18 cellular contexts compared by ENCODE assay signal in genomic region chr5:159971038-159971437, GRCh38. TPM values are rescaled to one million over a fixed set of nuclear protein-coding genes. Genes with fewer than 3 reads are reported as not detected.
DNase-seq lines count a peak whose midpoint lies in the region; ATAC-seq and TF ChIP-seq lines count a peak whose summit lies in the region.
"Had no signal": no experiment of that assay in that cellular context is flagged by ENCODE, and none has a peak within 500 bp of the region (broad histone marks: within the 10 kb centered on the region; RNA-seq: fewer than 3 reads in every experiment).

No MANE protein-coding gene starts in this region.

- intact Hi-C loops in esophagus muscularis mucosa (cut with DNase I), result no loop called here

- no peak for TF ChIP-seq CTCF in esophagus muscularis mucosa (IDR thresholded peaks at IDR 0.05)

- TF ChIP-seq EP300 in esophagus muscularis mucosa (IDR thresholded peaks at IDR 0.05), result no peak

- WGBS in esophagus muscularis mucosa, result 82% methylated on average over 4 of the region's 4 CpGs

- in situ Hi-C loops in ACHN (cut with HindIII; ENCODE audit: low pct_ligation_motif_present, low pct_unique_long_range_greater_than_20kb, low sequenced_read_pairs), result no loop called here

- peak; percentile 35 for DNase-seq in ACHN
- peak; percentile 75 for DNase-seq in ELR (ENCODE audit: low read depth)
- DNase-seq in amniotic epithelial cell (ENCODE audit: low read depth), result peak; percentile 54
- peak; percentile 50 for DNase-seq in hepatic stellate cell (ENCODE audit: low spot score)
- DNase-seq in esophagus muscularis mucosa (ENCODE audit: extremely low spot score), result no peak
- no peak for DNase-seq in SKM-1 (lab: John Stamatoyannopoulos, UW; ENCODE audit: unreplicated experiment)
- DNase-seq in cerebellar cortex (ENCODE audit: low spot score), result no peak
- DNase-seq: amygdala; heart right ventricle; NCI-H1048; NCI-H2107; occipital lobe; stimulated activated CD4-positive, alpha-beta T cell treated with anti-CD3 and anti-CD28 coated beads, Interleukin-2, amount 100 ng/mL, for 48 hours; substantia nigra had no signal

- TF ChIP-seq POLR2A in esophagus muscularis mucosa (IDR thresholded peaks at IDR 0.05; ENCODE audit: low read depth), result no peak

- ATAC-seq in GM19467 (IDR thresholded peaks at IDR 0.05; ENCODE audit: unreplicated experiment), result no peak
- ATAC-seq: heart right ventricle, K562 had no signal

- no peak overlapping the region for H3K4me3 ChIP-seq in esophagus muscularis mucosa
- H3K4me3 ChIP-seq: K562 had no signal

- H3K36me3 ChIP-seq in esophagus muscularis mucosa, result no peaks in the 10 kb centered on the region
- H3K36me3 ChIP-seq: heart right ventricle had no signal

- peaks cover 0 to 84% (median 6%) of the 10 kb centered on the region in 4 donors for H3K27me3 ChIP-seq in esophagus muscularis mucosa

- no peaks in the 10 kb centered on the region for H3K9me3 ChIP-seq in esophagus muscularis mucosa
- H3K9me3 ChIP-seq: heart right ventricle had no signal

- H3K4me1 ChIP-seq in esophagus muscularis mucosa, result peaks cover 3 to 14% (median 11%) of the 10 kb centered on the region in 4 donors

- no peak overlapping the region for H3K27ac ChIP-seq in esophagus muscularis mucosa (replicated peaks in 1 of 4)
- H3K27ac ChIP-seq: heart right ventricle, HL-60 had no signal

RNA-seq across cellular contexts. Expression of gene TTC1, which starts 37.9 kb away (rescaled TPM):
- 10 to 100 TPM; 45.4 to 59.4 (median 49.8) TPM for total RNA-seq in esophagus muscularis mucosa

RNA-seq across cellular contexts. Expression of gene ADRA1B, which starts 54.8 kb away (rescaled TPM):
- 1 to 10 TPM; 1.7 to 3.2 (median 2.6) TPM for total RNA-seq in esophagus muscularis mucosa
- total RNA-seq: K562, mononuclear cell had no signal

Comparison
In these comparisons a context has a peak if more than half of its experiments do, and no peak if none do; other contexts are left out.
1. DNase-seq: peak in ACHN (single experiment), ELR (single experiment), amniotic epithelial cell (single experiment) and hepatic stellate cell (single experiment); none in esophagus muscularis mucosa (single experiment), SKM-1 (single experiment) and cerebellar cortex (single experiment).